ENCODE assay signal across 1 cellular context in the genomic region with DNA sequence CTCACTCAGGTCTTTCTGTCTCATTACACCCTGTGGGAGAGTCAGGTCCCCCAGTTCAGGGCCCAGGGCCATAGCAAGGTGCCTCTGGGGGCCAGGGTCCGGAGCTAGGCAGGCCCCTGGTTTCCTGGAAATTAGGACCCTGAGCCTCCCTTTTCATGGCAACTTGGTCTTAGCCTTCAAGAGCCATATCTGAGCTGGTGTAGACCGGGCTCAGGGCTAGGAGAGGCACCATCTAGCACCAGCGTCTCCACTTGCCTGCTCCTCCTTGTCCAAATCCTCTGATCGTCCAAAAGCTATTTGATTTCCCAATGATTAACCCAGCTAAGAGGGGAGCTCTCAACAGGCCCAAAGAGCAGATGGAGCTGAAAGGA.
TF ChIP-seq lines count a peak whose summit lies in the region.

No MANE protein-coding gene starts in this region.

TF ChIP-seq in HepG2, 621 proteins besides CTCF, POLR2A, EP300 and RAD21:
- TF ChIP-seq ZFX (CRISPR knock-in tag; IDR thresholded peaks at IDR 0.05; ENCODE audit: low read depth) (0 out of 2 replicates have a peak, but pooled peaks have one; percentile 4), HNRNPUL1 (IDR thresholded peaks at IDR 0.05; ENCODE audit: low read depth, low read length) (no peak), LRRFIP1 (CRISPR knock-in tag; conservative IDR thresholded peaks at IDR 0.05) (no peak), ATM (IDR thresholded peaks at IDR 0.05; ENCODE audit: borderline replicate concordance) (no peak)
